In the genomic region with DNA sequence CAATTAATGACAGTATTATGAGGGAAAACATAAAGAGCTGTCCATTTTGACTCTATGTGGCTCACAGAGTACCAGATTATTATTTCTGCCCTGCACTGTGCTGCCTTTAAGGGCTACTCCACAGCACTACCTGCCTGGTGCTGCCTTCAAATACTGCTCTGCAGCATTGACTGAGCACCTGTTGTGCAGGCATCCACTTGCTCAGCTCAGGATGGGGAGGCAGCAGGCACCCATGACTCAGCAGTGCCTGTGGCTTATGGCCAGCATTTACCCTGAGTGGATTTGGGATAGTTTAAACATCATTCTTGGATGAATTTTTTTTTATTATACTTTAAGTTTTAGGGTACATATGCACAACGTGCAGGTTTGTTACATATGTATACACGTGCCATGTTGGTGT, we compare ENCODE assay signal across 2 cellular contexts.
A peak's percentile ranks its signal among the peaks of the same experiment; 100 is the strongest.
TF ChIP-seq lines count a peak whose summit lies in the region.

No MANE protein-coding gene starts in this region.

TF ChIP-seq in IMR-90, 13 proteins besides CTCF, POLR2A, EP300 and RAD21:
- TF ChIP-seq SMC3 (IDR thresholded peaks at IDR 0.05; ENCODE audit: low read depth, low read length) = no peak
- TF ChIP-seq CEBPB (IDR thresholded peaks at IDR 0.05; ENCODE audit: low read depth, low read length) = no peak
- no peak for TF ChIP-seq BHLHE40 (IDR thresholded peaks at IDR 0.05; ENCODE audit: low read depth, low read length)
- 0 out of 2 replicates have a peak, but pooled peaks have one; percentile 14 for TF ChIP-seq NFE2L2 (IDR thresholded peaks at IDR 0.05; ENCODE audit: low read depth, low read length)
- no peak for TF ChIP-seq CHD1 (IDR thresholded peaks at IDR 0.05; ENCODE audit: low read depth, low read length)

TF ChIP-seq in K562, 482 proteins besides CTCF, POLR2A, EP300 and RAD21:
- TF ChIP-seq MED1 (CRISPR knock-in tag; IDR thresholded peaks at IDR 0.05; ENCODE audit: borderline replicate concordance) (no peak), NFE2 (IDR thresholded peaks at IDR 0.05; ENCODE audit: low read depth) (0 out of 2 replicates have a peak, but pooled peaks have one; percentile 13)
